ENCODE assay signal across 8 cellular contexts in genomic region chr14:24113801-24114535, GRCh38. TPM values are rescaled to one million over a fixed set of nuclear protein-coding genes. Genes with fewer than 3 reads are reported as not detected.
DNase-seq lines count a peak whose midpoint lies in the region; TF ChIP-seq lines count a peak whose summit lies in the region.

No MANE protein-coding gene starts in this region.

- H3K27me3 ChIP-seq in DOHH2 (ENCODE audit: control insufficient read depth, low read length) (no peaks in the 10 kb centered on the region), Loucy (ENCODE audit: insufficient read depth, low read length, poor library complexity, severe bottlenecking) (no peaks in the 10 kb centered on the region), neuron (ENCODE audit: insufficient read depth, low read length) (no peaks in the 10 kb centered on the region)

- no peaks in the 10 kb centered on the region for H3K9me3 ChIP-seq in DOHH2 (ENCODE audit: control insufficient read depth, insufficient read depth, low read length)
- no peaks in the 10 kb centered on the region for H3K9me3 ChIP-seq in Loucy (ENCODE audit: insufficient read depth, low read depth, low read length)
- no peaks in the 10 kb centered on the region for H3K9me3 ChIP-seq in neuron (ENCODE audit: low read length)

- peak overlapping the region; percentile 90 for H3K27ac ChIP-seq in DOHH2 (ENCODE audit: low read depth, low read length)

- H3K9ac ChIP-seq in Loucy (ENCODE audit: low read depth, low read length, poor library complexity, severe bottlenecking) = peak overlapping the region; percentile 91

- peak overlapping the region; percentile 93 for H3K4me3 ChIP-seq in DOHH2 (ENCODE audit: low read length)
- H3K4me3 ChIP-seq in Loucy (ENCODE audit: low read length, poor library complexity, severe bottlenecking) = peak overlapping the region; percentile 91
- H3K4me3 ChIP-seq in neuron (ENCODE audit: low read length) = peak overlapping the region; percentile 84

- H3K4me1 ChIP-seq in DOHH2 (ENCODE audit: control insufficient read depth, low read length) = peaks cover 22% of the 10 kb centered on the region
- peaks cover 23% of the 10 kb centered on the region for H3K4me1 ChIP-seq in Loucy (ENCODE audit: insufficient read depth, low read length, poor library complexity, severe bottlenecking)
- peaks cover 9% of the 10 kb centered on the region for H3K4me1 ChIP-seq in neuron (ENCODE audit: insufficient read depth, low read length)

- no peaks in the 10 kb centered on the region for H3K9me2 ChIP-seq in DOHH2 (replicated peaks; ENCODE audit: control insufficient read depth, low read length)
- H3K9me2 ChIP-seq in Loucy (replicated peaks; ENCODE audit: low read depth, low read length) = no peaks in the 10 kb centered on the region

- H2AFZ ChIP-seq in Loucy (ENCODE audit: low read length) (peak overlapping the region; percentile 89), neuron (ENCODE audit: low read depth, low read length) (peak overlapping the region; percentile 81)

- H3K79me2 ChIP-seq in DOHH2 (ENCODE audit: control insufficient read depth, low read length) (peaks cover 24% of the 10 kb centered on the region), Loucy (ENCODE audit: insufficient read depth, low read length) (peaks cover 29% of the 10 kb centered on the region)

- H4K20me1 ChIP-seq in DOHH2 (ENCODE audit: control insufficient read depth, insufficient read depth, low read depth, low read length) (peaks cover 4% of the 10 kb centered on the region; the same call in 1 of the 2 replicates), Loucy (ENCODE audit: insufficient read depth, low read length, poor library complexity, severe bottlenecking) (peaks cover 11% of the 10 kb centered on the region)

- DNase-seq in H4 (ENCODE audit: low spot score) (peak; percentile 86), SHP77 treated with DMSO at 0.1 percent for 48 hours (lab: John Stamatoyannopoulos, UW) (peak; percentile 98), activated gamma-delta T cell treated with Interleukin-2 at 50 U/mL for 16 hours (peak; percentile 74), foreskin melanocyte (peak; percentile 95), stromal cell of bone marrow (ENCODE audit: low read depth) (peak; percentile 81)

- peaks cover 38% of the 10 kb centered on the region for H3K36me3 ChIP-seq in DOHH2 (ENCODE audit: control insufficient read depth, low read length)
- H3K36me3 ChIP-seq in Loucy (ENCODE audit: insufficient read depth, low read length) = peaks cover 19% of the 10 kb centered on the region; the same call in 1 of the 2 replicates
- peaks cover 16% of the 10 kb centered on the region for H3K36me3 ChIP-seq in neuron (ENCODE audit: insufficient read depth, low read length)

- TF ChIP-seq CTCF in DOHH2 (IDR thresholded peaks at IDR 0.05; ENCODE audit: low read depth, low read length, poor library complexity, severe bottlenecking) (no peak), Loucy (conservative IDR thresholded peaks at IDR 0.05; ENCODE audit: low read length) (no peak)

- H3K4me2 ChIP-seq in DOHH2 (ENCODE audit: low read length) (peak overlapping the region; percentile 93), Loucy (ENCODE audit: low read depth, low read length, poor library complexity, severe bottlenecking) (peak overlapping the region; percentile 90)

- H3F3A ChIP-seq in DOHH2 (ENCODE audit: control insufficient read depth, insufficient read depth) = peaks cover 17% of the 10 kb centered on the region
- peaks cover 6% of the 10 kb centered on the region; the same call in 1 of the 2 replicates for H3F3A ChIP-seq in Loucy (ENCODE audit: low read depth)

RNA-seq across cellular contexts. Expression of gene DCAF11, which starts 0.6 kb away (rescaled TPM):
- total RNA-seq in H4 (2014; rRNA removed; shearing (Covaris generic)) = 53.4 and 78.4 TPM in 2 replicates

RNA-seq across cellular contexts. Expression of gene NRL, which starts 0.8 kb away (rescaled TPM):
- total RNA-seq in H4 (2014; rRNA removed; shearing (Covaris generic)) = 1.0 and 1.6 TPM in 2 replicates

RNA-seq across cellular contexts. Expression of gene FITM1, which starts 16.5 kb away (rescaled TPM):
- total RNA-seq in H4 (2014; rRNA removed; shearing (Covaris generic)) = not detected in 2 replicates

RNA-seq across cellular contexts. Expression of gene PCK2, which starts 19.9 kb away (rescaled TPM):
- 14.3 and 16.0 TPM in 2 replicates for total RNA-seq in H4 (2014; rRNA removed; shearing (Covaris generic))

RNA-seq across cellular contexts. Expression of gene PSME1, which starts 22.0 kb away (rescaled TPM):
- 584 and 638 TPM in 2 replicates for total RNA-seq in H4 (2014; rRNA removed; shearing (Covaris generic))

Comparison
In these comparisons a context has a peak if more than half of its experiments do, and no peak if none do; other contexts are left out.
1. Peak in every context shown above with its lines: DNase-seq, H3K4me3 ChIP-seq and H3K27ac ChIP-seq.